ENCODE assay signal across 13 cellular contexts in genomic region chr1:180235077-180235501, GRCh38. TPM values are rescaled to one million over a fixed set of nuclear protein-coding genes. Genes with fewer than 3 reads are reported as not detected.
DNase-seq lines count a peak whose midpoint lies in the region; ATAC-seq lines count a peak whose summit lies in the region.
"Had no signal": no experiment of that assay in that cellular context is flagged by ENCODE, and none has a peak within 500 bp of the region (broad histone marks: within the 10 kb centered on the region; RNA-seq: fewer than 3 reads in every experiment).

No MANE protein-coding gene starts in this region.

- no peak for ATAC-seq in activated T-helper 17 cell treated with anti-CD3 and anti-CD28 coated beads, Interleukin-2, amount 50 U/mL, for 72 hours (replicated peaks)
- peak; percentile 37 for ATAC-seq in left colon

- no peaks in the 10 kb centered on the region for H3K36me3 Mint-ChIP-seq in activated T-helper 17 cell treated with anti-CD3 and anti-CD28 coated beads, Interleukin-2, amount 50 U/mL, for 72 hours (ENCODE audit: low read depth)

- no peak overlapping the region for H3K27ac Mint-ChIP-seq in activated T-helper 17 cell treated with anti-CD3 and anti-CD28 coated beads, Interleukin-2, amount 50 U/mL, for 72 hours

- H3K4me2 ChIP-seq in skeletal muscle satellite cell (ENCODE audit: low read length): peak overlapping the region; percentile 38

- no peak overlapping the region for H3K27ac ChIP-seq in HUES48 (ENCODE audit: low read depth, low read length)
- H3K27ac ChIP-seq: adrenal gland had no signal

- H3K9ac ChIP-seq in HUES48 (ENCODE audit: low read depth, low read length): 0 out of 2 replicates have a peak overlapping the region, but pooled peaks have one; percentile 0
- no peak overlapping the region for H3K9ac ChIP-seq in skeletal muscle satellite cell (ENCODE audit: low read depth, low read length)

- H3K36me3 ChIP-seq in HUES48 (ENCODE audit: control insufficient read depth, insufficient read depth, low read length) (no peaks in the 10 kb centered on the region), skeletal muscle satellite cell (ENCODE audit: insufficient read depth, low read length) (no peaks in the 10 kb centered on the region)
- H3K36me3 ChIP-seq: adrenal gland had no signal

- DNase-seq in left colon (no peak), SK-N-DZ (ENCODE audit: low spot score) (no peak), NCI-H345 treated with DMSO at 0.1 percent for 48 hours (lab: John Stamatoyannopoulos, UW; ENCODE audit: unreplicated experiment) (no peak), NCI-H2081 (lab: John Stamatoyannopoulos, UW) (no peak)
- DNase-seq: activated CD4-positive, alpha-beta T cell treated with anti-CD3 and anti-CD28 coated beads for 48 hours; adrenal gland; NCI-H510A; occipital lobe; SIG-M5 had no signal

- H3K27me3 ChIP-seq in HUES48 (ENCODE audit: control insufficient read depth, insufficient read depth, low read length) (peaks cover 85% of the 10 kb centered on the region), skeletal muscle satellite cell (ENCODE audit: control insufficient read depth, insufficient read depth, low read length) (peaks cover 98% of the 10 kb centered on the region)

- peaks cover 8% of the 10 kb centered on the region for H3K4me1 Mint-ChIP-seq in activated T-helper 17 cell treated with anti-CD3 and anti-CD28 coated beads, Interleukin-2, amount 50 U/mL, for 72 hours

- H3K4me3 ChIP-seq in HUES48 (ENCODE audit: low read depth, low read length) (peak overlapping the region; percentile 56), skeletal muscle satellite cell (ENCODE audit: low read length) (no peak overlapping the region)
- H3K4me3 ChIP-seq: adrenal gland had no signal

- H3K4me1 ChIP-seq in HUES48 (ENCODE audit: control insufficient read depth, insufficient read depth, low read length): peaks cover 71% of the 10 kb centered on the region
- H3K4me1 ChIP-seq in skeletal muscle satellite cell (ENCODE audit: control insufficient read depth, insufficient read depth, low read length): peaks cover 28% of the 10 kb centered on the region

- intact Hi-C loops in left colon (cut with DNase I, micrococcal nuclease): no loop called here

- H3K9me3 Mint-ChIP-seq in activated T-helper 17 cell treated with anti-CD3 and anti-CD28 coated beads, Interleukin-2, amount 50 U/mL, for 72 hours: no peaks in the 10 kb centered on the region

- peaks cover 62% of the 10 kb centered on the region for H3K27me3 Mint-ChIP-seq in activated T-helper 17 cell treated with anti-CD3 and anti-CD28 coated beads, Interleukin-2, amount 50 U/mL, for 72 hours

- H3K9me3 ChIP-seq in HUES48 (ENCODE audit: control insufficient read depth, insufficient read depth, low read length) (no peaks in the 10 kb centered on the region), skeletal muscle satellite cell (replicated peaks; ENCODE audit: low read length) (no peaks in the 10 kb centered on the region)
- H3K9me3 ChIP-seq: adrenal gland had no signal

- H3K4me3 Mint-ChIP-seq in activated T-helper 17 cell treated with anti-CD3 and anti-CD28 coated beads, Interleukin-2, amount 50 U/mL, for 72 hours: peak overlapping the region; percentile 51

RNA-seq across cellular contexts. Expression of gene LHX4, which starts 5.0 kb away (rescaled TPM):
- total RNA-seq in activated T-helper 17 cell treated with anti-CD3 and anti-CD28 coated beads, Interleukin-2, amount 50 U/mL, for 72 hours: under 1 TPM in 1 of 2 donors, not detected in 1; 0.40 TPM
- 1 to 10 TPM in 1 of 2 donors, under 1 TPM in 1; 0.58 to 1.7 TPM for total RNA-seq in left colon
- not detected in 2 replicates for total RNA-seq in skeletal muscle satellite cell (2012; rRNA removed)
- 0.50 and 0.63 TPM in 2 replicates for polyA plus RNA-seq in SK-N-DZ (2014; cell fraction: cytosol; rRNA removed)
- polyA plus RNA-seq in SK-N-DZ (2014; cell fraction: nucleus; rRNA removed): 1.0 and 3.1 TPM in 2 replicates
- total RNA-seq: adrenal gland, urinary bladder had no signal
- polyA plus RNA-seq: adrenal gland had no signal
